18 cellular contexts compared by ENCODE assay signal in the genomic region with DNA sequence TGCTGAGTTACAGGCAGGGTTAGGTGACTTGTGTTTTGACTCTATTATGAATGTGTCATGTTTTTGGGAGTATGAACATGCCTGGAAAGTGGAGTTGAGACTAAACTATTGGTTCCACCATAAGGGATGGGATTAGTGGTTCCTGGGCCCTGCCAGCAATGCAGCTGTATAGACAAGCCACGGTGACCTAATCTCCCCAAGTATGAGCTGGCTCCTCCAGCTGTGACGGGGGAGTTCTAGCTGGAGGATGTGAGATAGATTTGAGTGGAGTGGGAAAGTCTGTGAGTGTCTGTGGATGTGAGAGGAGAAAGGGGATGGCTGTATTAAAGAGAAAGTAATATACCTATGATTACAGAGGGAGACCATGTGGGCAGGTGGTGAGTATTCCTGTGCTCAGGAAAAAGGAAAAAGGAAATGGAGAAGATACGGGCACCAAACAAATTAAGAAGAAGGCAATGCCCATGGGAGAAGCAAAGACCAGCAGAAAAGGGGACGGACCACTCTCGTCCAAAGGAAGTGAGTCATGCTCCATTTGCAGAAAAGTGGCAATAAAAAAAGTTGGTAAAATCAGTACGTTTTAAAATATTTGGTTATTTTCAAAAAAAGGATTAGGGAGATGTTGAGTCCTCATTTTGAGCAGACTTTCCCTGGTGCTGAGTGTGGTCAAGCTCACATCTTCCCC. TPM values are rescaled to one million over a fixed set of nuclear protein-coding genes. Genes with fewer than 3 reads are reported as not detected.
DNase-seq lines count a peak whose midpoint lies in the region; ATAC-seq and TF ChIP-seq lines count a peak whose summit lies in the region.
"Had no signal": no experiment of that assay in that cellular context is flagged by ENCODE, and none has a peak within 500 bp of the region (broad histone marks: within the 10 kb centered on the region; RNA-seq: fewer than 3 reads in every experiment).

No MANE protein-coding gene starts in this region.

- no peak overlapping the region for H3K18ac ChIP-seq in mesenchymal stem cell (ENCODE audit: low read depth in 1 of 2, low read length in 2 of 2)

- POLR2A ChIA-PET in activated CD4-positive, alpha-beta T cell treated with anti-CD3 and anti-CD28 coated beads, Interleukin-2, amount 10 ng/mL, durations not matched to agents 7 days and 5 days (lab: Charles Lee) = no interaction called here

- no peak for ATAC-seq in HG03571 (IDR thresholded peaks at IDR 0.05; ENCODE audit: unreplicated experiment)
- ATAC-seq: activated CD8-positive, alpha-beta T cell treated with anti-CD3 and anti-CD28 coated beads, Interleukin-2, amount 10 ng/mL, durations not matched to agents 7 days and 5 days; naive thymus-derived CD8-positive, alpha-beta T cell had no signal

- H2BK15ac ChIP-seq in mesenchymal stem cell (ENCODE audit: low read depth, poor library complexity, severe bottlenecking) = no peak overlapping the region

- peaks cover 4% of the 10 kb centered on the region for H3K4me1 ChIP-seq in mesenchymal stem cell (ENCODE audit: control insufficient read depth, insufficient read depth, low read depth, low read length)
- H3K4me1 ChIP-seq in esophagus squamous epithelium = peaks cover 0 to 4% (median 2%) of the 10 kb centered on the region in 3 donors
- H3K4me1 ChIP-seq: Caco-2 had no signal

- CTCF ChIA-PET in activated CD4-positive, alpha-beta T cell treated with anti-CD3 and anti-CD28 coated beads, Interleukin-2, amount 10 ng/mL, durations not matched to agents 7 days and 5 days (lab: Charles Lee) = no interaction called here

- H4K91ac ChIP-seq in mesenchymal stem cell (ENCODE audit: low read length) = no peak overlapping the region

- no peak overlapping the region for H2BK120ac ChIP-seq in mesenchymal stem cell (ENCODE audit: low read depth, low read length)

- H3K9me3 Mint-ChIP-seq in activated CD4-positive, alpha-beta T cell treated with anti-CD3 and anti-CD28 coated beads, Interleukin-2, amount 10 ng/mL, durations not matched to agents 7 days and 5 days = no peaks in the 10 kb centered on the region
- H3K9me3 Mint-ChIP-seq: activated T-helper 2 cell treated with anti-CD3 and anti-CD28 coated beads, Interferon-gamma antibody, Interleukin-2, Interleukin-4, amounts not matched to agents 10 μg/mL and 5 μg/mL and 100 μg/mL, durations not matched to agents 14 hours and 24 hours and 36 hours had no signal

- no peak overlapping the region for H3K27ac Mint-ChIP-seq in activated CD4-positive, alpha-beta T cell treated with anti-CD3 and anti-CD28 coated beads, Interleukin-2, amount 10 ng/mL, durations not matched to agents 7 days and 5 days
- H3K27ac Mint-ChIP-seq: activated CD8-positive, alpha-beta T cell treated with anti-CD3 and anti-CD28 coated beads, Interleukin-2, amount 10 ng/mL, durations not matched to agents 7 days and 5 days; activated T-helper 2 cell treated with anti-CD3 and anti-CD28 coated beads, Interferon-gamma antibody, Interleukin-2, Interleukin-4, amounts not matched to agents 10 μg/mL and 5 μg/mL and 100 μg/mL, durations not matched to agents 14 hours and 24 hours and 36 hours; naive thymus-derived CD8-positive, alpha-beta T cell had no signal

- H3K23ac ChIP-seq in mesenchymal stem cell (ENCODE audit: low read length in 2 of 2) = no peak overlapping the region

- no peak overlapping the region for H3K4me3 Mint-ChIP-seq in activated CD4-positive, alpha-beta T cell treated with anti-CD3 and anti-CD28 coated beads, Interleukin-2, amount 10 ng/mL, durations not matched to agents 7 days and 5 days
- H3K4me3 Mint-ChIP-seq: activated CD8-positive, alpha-beta T cell treated with anti-CD3 and anti-CD28 coated beads, Interleukin-2, amount 10 ng/mL, durations not matched to agents 7 days and 5 days; naive thymus-derived CD8-positive, alpha-beta T cell had no signal

- H3K27me3 Mint-ChIP-seq in activated CD4-positive, alpha-beta T cell treated with anti-CD3 and anti-CD28 coated beads, Interleukin-2, amount 10 ng/mL, durations not matched to agents 7 days and 5 days = no peaks in the 10 kb centered on the region

- TF ChIP-seq CTCF in astrocyte of the spinal cord (IDR thresholded peaks at IDR 0.05; ENCODE audit: low read depth, low read length) = no peak
- no peak for TF ChIP-seq CTCF in esophagus squamous epithelium (IDR thresholded peaks at IDR 0.05)

- H4K8ac ChIP-seq in mesenchymal stem cell (ENCODE audit: low read length) = peak overlapping the region; percentile 73

- peak overlapping the region; percentile 3 for H3K9ac ChIP-seq in mesenchymal stem cell (ENCODE audit: low read length)

- 7% methylated on average over 6 of the region's 6 CpGs for WGBS in mesenchymal stem cell
- 30 to 47% methylated on average over 6 of the region's 6 CpGs for WGBS in esophagus squamous epithelium, 2 donors

- no peaks in the 10 kb centered on the region for H3K4me1 Mint-ChIP-seq in activated CD4-positive, alpha-beta T cell treated with anti-CD3 and anti-CD28 coated beads, Interleukin-2, amount 10 ng/mL, durations not matched to agents 7 days and 5 days

- no peaks in the 10 kb centered on the region for H3K9me3 ChIP-seq in mesenchymal stem cell (ENCODE audit: control insufficient read depth, low read length)
- H3K9me3 ChIP-seq in esophagus squamous epithelium = no peaks in the 10 kb centered on the region
- H3K9me3 ChIP-seq: Caco-2, tibial nerve had no signal

- H2BK5ac ChIP-seq in mesenchymal stem cell (ENCODE audit: low read depth, low read length, poor library complexity, severe bottlenecking) = no peak overlapping the region

- H3K79me1 ChIP-seq in mesenchymal stem cell (replicated peaks; ENCODE audit: low read length, poor library complexity, severe bottlenecking) = no peaks in the 10 kb centered on the region

- no peak overlapping the region for H2AFZ ChIP-seq in mesenchymal stem cell (ENCODE audit: low read depth, low read length)

- no peak overlapping the region for H3K4ac ChIP-seq in mesenchymal stem cell (ENCODE audit: low read depth in 1 of 2, low read length in 2 of 2)

- H3K14ac ChIP-seq in mesenchymal stem cell (ENCODE audit: low read length in 2 of 2) = no peak overlapping the region

- in situ Hi-C loops in astrocyte of the spinal cord (cut with HindIII; ENCODE audit: low sequenced_read_pairs) = no loop called here

- H3K27ac ChIP-seq in mesenchymal stem cell (ENCODE audit: low read length, poor library complexity, severe bottlenecking) = no peak overlapping the region
- H3K27ac ChIP-seq in esophagus squamous epithelium = peak overlapping the region in 1 of 4 donors; percentile 49

- H3K27me3 ChIP-seq in mesenchymal stem cell (ENCODE audit: control insufficient read depth in 1 of 2, insufficient read depth in 1 of 2, low read length in 2 of 2) = no peaks in the 10 kb centered on the region
- no peaks in the 10 kb centered on the region for H3K27me3 ChIP-seq in esophagus squamous epithelium
- H3K27me3 ChIP-seq: tibial nerve had no signal

- DNase-seq in A172 (ENCODE audit: low spot score) (peak; percentile 71), HS-5 (ENCODE audit: low read depth) (peak; percentile 28), astrocyte of the spinal cord (ENCODE audit: low read depth, low spot score) (peak; percentile 66), mesenchymal stem cell (peak; percentile 32), esophagus squamous epithelium (lab: John Stamatoyannopoulos, UW) (no peak)
- no peak for DNase-seq in effector CD8-positive, alpha-beta T cell (lab: John Stamatoyannopoulos, UW)
- no peak for DNase-seq in activated CD4-positive, alpha-beta T cell treated with anti-CD3 and anti-CD28 coated beads, Interleukin-2, amount 10 ng/mL, durations not matched to agents 7 days and 5 days
- DNase-seq: activated CD8-positive, alpha-beta T cell treated with anti-CD3 and anti-CD28 coated beads, Interleukin-2, amount 10 ng/mL, durations not matched to agents 7 days and 5 days; Caco-2; erythroblast; naive thymus-derived CD8-positive, alpha-beta T cell; NCI-H1092; NK-92 treated with Interleukin-12 subunit alpha and Interleukin-12 subunit beta, amount 100 ng/mL, for 24 hours; stimulated activated CD4-positive, alpha-beta T cell treated with anti-CD3 and anti-CD28 coated beads, Interleukin-2, amount 100 ng/mL, for 48 hours; stimulated activated CD8-positive, alpha-beta memory T cell treated with anti-CD3 and anti-CD28 coated beads, Interleukin-4, amount 100 ng/mL, for 48 hours had no signal

- peak overlapping the region in 1 of 2 experiments; percentile 18 for H2BK12ac ChIP-seq in mesenchymal stem cell (ENCODE audit: low read length in 2 of 2)

- no peaks in the 10 kb centered on the region for H3K36me3 Mint-ChIP-seq in activated CD4-positive, alpha-beta T cell treated with anti-CD3 and anti-CD28 coated beads, Interleukin-2, amount 10 ng/mL, durations not matched to agents 7 days and 5 days (ENCODE audit: low read depth)

- H3K4me2 ChIP-seq in mesenchymal stem cell (ENCODE audit: low read length, poor library complexity, severe bottlenecking) = no peak overlapping the region

- intact Hi-C loops in esophagus squamous epithelium (cut with DNase I) = no loop called here

- no peak overlapping the region for H3K4me3 ChIP-seq in astrocyte of the spinal cord (ENCODE audit: low read depth, low read length)
- peak overlapping the region in 1 of 2 experiments; percentile 40 for H3K4me3 ChIP-seq in mesenchymal stem cell (ENCODE audit: insufficient read depth in 1 of 2, low read depth in 1 of 2, low read length in 2 of 2)
- H3K4me3 ChIP-seq in esophagus squamous epithelium = no peak overlapping the region
- H3K4me3 ChIP-seq: tibial nerve had no signal

- H2AK5ac ChIP-seq in mesenchymal stem cell (ENCODE audit: low read length, severe bottlenecking) = no peak overlapping the region

- TF ChIP-seq POLR2A in esophagus squamous epithelium (IDR thresholded peaks at IDR 0.05) = no peak

- no peaks in the 10 kb centered on the region for H3K36me3 ChIP-seq in mesenchymal stem cell (ENCODE audit: control insufficient read depth in 1 of 2, insufficient read depth in 2 of 2, low read depth in 1 of 2, low read length in 2 of 2)
- H3K36me3 ChIP-seq in esophagus squamous epithelium = no peaks in the 10 kb centered on the region
- H3K36me3 ChIP-seq: tibial nerve had no signal

RNA-seq across cellular contexts. Expression of a gene that starts 48.3 kb away (rescaled TPM):
- 28.4 and 29.2 TPM in 2 replicates for total RNA-seq in A172 (2014; rRNA removed; shearing (Covaris generic))
- 11.3 TPM for polyA plus RNA-seq in mesenchymal stem cell (2013, experiment 1 of 2)
- 11.3 TPM for polyA plus RNA-seq in mesenchymal stem cell (2013, experiment 2 of 2)
- 10 to 100 TPM in 3 of 4 donors, 1 to 10 TPM in 1; 8.1 to 27.1 (median 17.5) TPM for total RNA-seq in esophagus squamous epithelium
- 10 to 100 TPM; 29.5 to 30.8 TPM for total RNA-seq in activated CD4-positive, alpha-beta T cell treated with anti-CD3 and anti-CD28 coated beads, Interleukin-2, amount 10 ng/mL, durations not matched to agents 7 days and 5 days

Comparison
In these comparisons a context has a peak if more than half of its experiments do, and no peak if none do; other contexts are left out.
1. DNase-seq: peak in A172 (single experiment), HS-5 (single experiment), astrocyte of the spinal cord (single experiment) and mesenchymal stem cell (single experiment); none in effector CD8-positive, alpha-beta T cell (single experiment), esophagus squamous epithelium (single experiment) and activated CD4-positive, alpha-beta T cell treated with anti-CD3 and anti-CD28 coated beads, Interleukin-2, amount 10 ng/mL, durations not matched to agents 7 days and 5 days (single experiment).